ENCODE assay signal across 8 cellular contexts in genomic region chr18:9707381-9708056, GRCh38. TPM values are rescaled to one million over a fixed set of nuclear protein-coding genes. Genes with fewer than 3 reads are reported as not detected.
DNase-seq lines count a peak whose midpoint lies in the region; ATAC-seq, FAIRE-seq and TF ChIP-seq lines count a peak whose summit lies in the region.

No MANE protein-coding gene starts in this region.

- H2BK5ac ChIP-seq in mesenchymal stem cell (ENCODE audit: low read depth, low read length, poor library complexity, severe bottlenecking) = no peak overlapping the region

- H3K4me3 ChIP-seq in mesenchymal stem cell (ENCODE audit: insufficient read depth in 1 of 2, low read depth in 1 of 2, low read length in 2 of 2) = peak overlapping the region; percentile 75 to 83
- peak overlapping the region; percentile 81 to 88 for H3K4me3 ChIP-seq in uterus

- H3K14ac ChIP-seq in mesenchymal stem cell (ENCODE audit: low read length in 2 of 2) = peak overlapping the region in 1 of 2 experiments; percentile 91

- H3K23ac ChIP-seq in mesenchymal stem cell (ENCODE audit: low read length in 2 of 2) = peak overlapping the region; percentile 16 to 70

- H3K9ac ChIP-seq in mesenchymal stem cell (ENCODE audit: low read length) = peak overlapping the region; percentile 97

- intact Hi-C loops in uterus (cut with DNase I; ENCODE audit: low total_unique reads) = no loop called here

- no peak for FAIRE-seq in HTR-8/SVneo (lab: Jason Lieb, UNC)

- peak overlapping the region; percentile 83 for H2AFZ ChIP-seq in mesenchymal stem cell (ENCODE audit: low read depth, low read length)

- 15% methylated on average over 31 of the region's 31 CpGs for WGBS in mesenchymal stem cell

- peak overlapping the region; percentile 98 for H4K8ac ChIP-seq in mesenchymal stem cell (ENCODE audit: low read length)

- no peaks in the 10 kb centered on the region for H3K27me3 Mint-ChIP-seq in chondrocyte (ENCODE audit: low read depth)

- H2BK120ac ChIP-seq in mesenchymal stem cell (ENCODE audit: low read depth, low read length) = peak overlapping the region; percentile 85

- H3K4me1 ChIP-seq in mesenchymal stem cell (ENCODE audit: control insufficient read depth, insufficient read depth, low read depth, low read length) (peaks cover 14% of the 10 kb centered on the region), uterus (no peaks in the 10 kb centered on the region)

- TF ChIP-seq POLR2A in uterus (IDR thresholded peaks at IDR 0.05) = no peak

- no peaks in the 10 kb centered on the region for H3K36me3 ChIP-seq in mesenchymal stem cell (ENCODE audit: control insufficient read depth in 1 of 2, insufficient read depth in 2 of 2, low read depth in 1 of 2, low read length in 2 of 2)
- H3K36me3 ChIP-seq in uterus = no peaks in the 10 kb centered on the region

- peak overlapping the region in 1 of 2 experiments; percentile 65 for H2BK12ac ChIP-seq in mesenchymal stem cell (ENCODE audit: low read length in 2 of 2)

- DNase-seq in CD1c-positive myeloid dendritic cell (ENCODE audit: extremely low spot score) (peak; percentile 45), chondrocyte (ENCODE audit: low spot score) (no peak), mesenchymal stem cell (peak; percentile 58), uterus (peak; percentile 45 to 60), HTR-8/SVneo (ENCODE audit: insufficient read length, low spot score) (no peak), cerebellar nuclear complex (lab: John Stamatoyannopoulos, UW) (no peak)

- H3K9me3 ChIP-seq in mesenchymal stem cell (ENCODE audit: control insufficient read depth, low read length) (no peaks in the 10 kb centered on the region), uterus (no peaks in the 10 kb centered on the region)

- no peak overlapping the region for H2AK5ac ChIP-seq in mesenchymal stem cell (ENCODE audit: low read length, severe bottlenecking)

- peak overlapping the region; percentile 97 for H3K27ac Mint-ChIP-seq in chondrocyte (ENCODE audit: unreplicated experiment)

- no peaks in the 10 kb centered on the region for H3K36me3 Mint-ChIP-seq in chondrocyte (ENCODE audit: low read depth)

- H3K4me1 Mint-ChIP-seq in chondrocyte (ENCODE audit: low read depth) = peaks cover 55% of the 10 kb centered on the region

- peak overlapping the region; percentile 74 for H3K4me3 Mint-ChIP-seq in chondrocyte (ENCODE audit: unreplicated experiment)

- peak overlapping the region; percentile 79 for H4K91ac ChIP-seq in mesenchymal stem cell (ENCODE audit: low read length)

- peak; percentile 2 for ATAC-seq in HG03520 (IDR thresholded peaks at IDR 0.05; ENCODE audit: unreplicated experiment)
- no peak for ATAC-seq in GM18519 (IDR thresholded peaks at IDR 0.05; ENCODE audit: low FRiP score, unreplicated experiment)

- H3K27me3 ChIP-seq in mesenchymal stem cell (ENCODE audit: control insufficient read depth in 1 of 2, insufficient read depth in 1 of 2, low read length in 2 of 2) (no peaks in the 10 kb centered on the region), uterus (no peaks in the 10 kb centered on the region)

- H3K27ac ChIP-seq in mesenchymal stem cell (ENCODE audit: low read length, poor library complexity, severe bottlenecking) = peak overlapping the region; percentile 69
- H3K27ac ChIP-seq in uterus = peak overlapping the region; percentile 97 to 98

- no peak overlapping the region for H2BK15ac ChIP-seq in mesenchymal stem cell (ENCODE audit: low read depth, poor library complexity, severe bottlenecking)

- H3K4ac ChIP-seq in mesenchymal stem cell (ENCODE audit: low read depth in 1 of 2, low read length in 2 of 2) = peak overlapping the region in 1 of 2 experiments; percentile 81

- H3K79me1 ChIP-seq in mesenchymal stem cell (replicated peaks; ENCODE audit: low read length, poor library complexity, severe bottlenecking) = peaks cover 4% of the 10 kb centered on the region

- TF ChIP-seq CTCF in chondrocyte (IDR thresholded peaks at IDR 0.05) (no peak), uterus (IDR thresholded peaks at IDR 0.05) (no peak)

- H3K4me2 ChIP-seq in mesenchymal stem cell (ENCODE audit: low read length, poor library complexity, severe bottlenecking) = peak overlapping the region; percentile 86

- peak overlapping the region; percentile 84 to 94 for H3K18ac ChIP-seq in mesenchymal stem cell (ENCODE audit: low read depth in 1 of 2, low read length in 2 of 2)

- no peaks in the 10 kb centered on the region for H3K9me3 Mint-ChIP-seq in chondrocyte (ENCODE audit: low read depth)

RNA-seq across cellular contexts. Expression of gene RAB31, which starts 0.6 kb away (rescaled TPM):
- total RNA-seq in chondrocyte (82.4 to 89.6 TPM (median 87.7 TPM) in 3 replicates), uterus (10 to 100 TPM; 22.9 to 98.1 (median 34.3) TPM)
- 128 TPM for polyA plus RNA-seq in mesenchymal stem cell (2013, experiment 1 of 2)
- 128 TPM for polyA plus RNA-seq in mesenchymal stem cell (2013, experiment 2 of 2)

Comparison
In these comparisons a context has a peak if more than half of its experiments do, and no peak if none do; other contexts are left out.
1. DNase-seq: peak in CD1c-positive myeloid dendritic cell (single experiment), mesenchymal stem cell (single experiment) and uterus (2 of 2); none in chondrocyte (single experiment), HTR-8/SVneo (single experiment) and cerebellar nuclear complex (0 of 2).